ENCODE assay signal across 10 cellular contexts in genomic region chr3:50592568-50592967, GRCh38. TPM values are rescaled to one million over a fixed set of nuclear protein-coding genes. Genes with fewer than 3 reads are reported as not detected.
DNase-seq lines count a peak whose midpoint lies in the region; ATAC-seq and TF ChIP-seq lines count a peak whose summit lies in the region.
"Had no signal": no experiment of that assay in that cellular context is flagged by ENCODE, and none has a peak within 500 bp of the region (broad histone marks: within the 10 kb centered on the region; RNA-seq: fewer than 3 reads in every experiment).

No MANE protein-coding gene starts in this region.

- peak overlapping the region in 6 of 8 donors; percentile 41 to 72 (median 62) for H3K4me3 Mint-ChIP-seq in CD4-positive, alpha-beta memory T cell
- peak overlapping the region; percentile 64 for H3K4me3 Mint-ChIP-seq in activated naive CD8-positive, alpha-beta T cell treated with anti-CD3 and anti-CD28 coated beads, Interleukin-2, amount 50 U/mL, for 24 hours
- H3K4me3 Mint-ChIP-seq in natural killer cell treated with Interleukin-12 subunit alpha and Interleukin-12 subunit beta and Interleukin-15 and Interleukin-18, amount 100 ng/mL, for 72 hours = peak overlapping the region; percentile 23

- H3K4me1 ChIP-seq in CD4-positive, alpha-beta memory T cell (ENCODE audit: insufficient read depth, low read length) = peaks cover 88% of the 10 kb centered on the region

- CTCF ChIA-PET in CD4-positive, alpha-beta memory T cell (lab: Charles Lee; ENCODE audit: partially characterized antibody) = interaction anchor here (1.0 to 11.1 kb wide), 4 partner anchors 9 to 798 kb away, joined by 4 to 492 read pairs (median 182); partner anchors contain the start of genes CISH, HEMK1 and MAPKAPK3

- H3K9me3 ChIP-seq in CD4-positive, alpha-beta memory T cell (ENCODE audit: control insufficient read depth in 1 of 2, low read length in 2 of 2) = no peaks in the 10 kb centered on the region

- H3K4me3 ChIP-seq in CD4-positive, alpha-beta memory T cell (ENCODE audit: low read length in 2 of 2) = no peak overlapping the region

- intact Hi-C loops in CD4-positive, alpha-beta memory T cell (cut with micrococcal nuclease) = no loop called here

- no peaks in the 10 kb centered on the region for H3K9me3 Mint-ChIP-seq in CD4-positive, alpha-beta memory T cell
- H3K9me3 Mint-ChIP-seq in activated naive CD8-positive, alpha-beta T cell treated with anti-CD3 and anti-CD28 coated beads, Interleukin-2, amount 50 U/mL, for 24 hours = no peaks in the 10 kb centered on the region
- H3K9me3 Mint-ChIP-seq in natural killer cell treated with Interleukin-12 subunit alpha and Interleukin-12 subunit beta and Interleukin-15 and Interleukin-18, amount 100 ng/mL, for 72 hours = no peaks in the 10 kb centered on the region

- H3K36me3 Mint-ChIP-seq in CD4-positive, alpha-beta memory T cell = peaks cover 0 to 2% of the 10 kb centered on the region in 2 donors
- H3K36me3 Mint-ChIP-seq in activated naive CD8-positive, alpha-beta T cell treated with anti-CD3 and anti-CD28 coated beads, Interleukin-2, amount 50 U/mL, for 24 hours (ENCODE audit: low read depth) = peaks cover 2% of the 10 kb centered on the region
- no peaks in the 10 kb centered on the region for H3K36me3 Mint-ChIP-seq in natural killer cell treated with Interleukin-12 subunit alpha and Interleukin-12 subunit beta and Interleukin-15 and Interleukin-18, amount 100 ng/mL, for 72 hours

- TF ChIP-seq CTCF in GM13976 (IDR thresholded peaks at IDR 0.05; ENCODE audit: borderline replicate concordance, control extremely low read depth, extremely low read depth, insufficient read depth, missing control alignments) = no peak

- in situ Hi-C loops in GM13976 (cut with MboI; ENCODE audit: low sequenced_read_pairs, unreplicated experiment) = no loop called here

- H3K4me1 Mint-ChIP-seq in CD4-positive, alpha-beta memory T cell = peaks cover 40 to 85% (median 64%) of the 10 kb centered on the region in 4 donors
- peaks cover 80% of the 10 kb centered on the region for H3K4me1 Mint-ChIP-seq in activated naive CD8-positive, alpha-beta T cell treated with anti-CD3 and anti-CD28 coated beads, Interleukin-2, amount 50 U/mL, for 24 hours
- peaks cover 45% of the 10 kb centered on the region in 2 donors for H3K4me1 Mint-ChIP-seq in natural killer cell treated with Interleukin-12 subunit alpha and Interleukin-12 subunit beta and Interleukin-15 and Interleukin-18, amount 100 ng/mL, for 72 hours (ENCODE audit: low read depth in 2 of 2)

- no peaks in the 10 kb centered on the region for H3K27me3 ChIP-seq in CD4-positive, alpha-beta memory T cell (ENCODE audit: insufficient read depth, low read length)

- POLR2A ChIA-PET in CD4-positive, alpha-beta memory T cell (lab: Charles Lee; ENCODE audit: partially characterized antibody) = interaction anchor here (0.5 to 11.1 kb wide), 5 partner anchors 10 to 260 kb away, joined by 3 to 577 read pairs (median 24); partner anchors contain the start of genes C3orf18, CISH, HEMK1 and MAPKAPK3

- ATAC-seq in activated naive CD8-positive, alpha-beta T cell treated with anti-CD3 and anti-CD28 coated beads, Interleukin-2, amount 50 U/mL, for 24 hours = no peak
- no peak for ATAC-seq in natural killer cell treated with Interleukin-12 subunit alpha and Interleukin-12 subunit beta and Interleukin-15 and Interleukin-18, amount 100 ng/mL, for 72 hours
- no peak for ATAC-seq in GM19397 (IDR thresholded peaks at IDR 0.05; ENCODE audit: unreplicated experiment)

- peak overlapping the region; percentile 75 to 97 (median 96) for H3K27ac Mint-ChIP-seq in CD4-positive, alpha-beta memory T cell
- H3K27ac Mint-ChIP-seq in activated naive CD8-positive, alpha-beta T cell treated with anti-CD3 and anti-CD28 coated beads, Interleukin-2, amount 50 U/mL, for 24 hours = peak overlapping the region; percentile 99
- H3K27ac Mint-ChIP-seq in natural killer cell treated with Interleukin-12 subunit alpha and Interleukin-12 subunit beta and Interleukin-15 and Interleukin-18, amount 100 ng/mL, for 72 hours = peak overlapping the region; percentile 83 to 85

- H3K27ac ChIP-seq in CD4-positive, alpha-beta memory T cell (ENCODE audit: low read depth, low read length) = peak overlapping the region; percentile 41

- peak in 1 of 5 donors; percentile 10 for DNase-seq in CD4-positive, alpha-beta memory T cell
- DNase-seq in MV-4-11 (lab: John Stamatoyannopoulos, UW) = peak; percentile 74
- DNase-seq in activated naive CD8-positive, alpha-beta T cell treated with anti-CD3 and anti-CD28 coated beads, Interleukin-2, amount 50 U/mL, for 24 hours = peak; percentile 41
- DNase-seq in natural killer cell treated with Interleukin-12 subunit alpha and Interleukin-12 subunit beta and Interleukin-15 and Interleukin-18, amount 100 ng/mL, for 72 hours (ENCODE audit: low spot score) = no peak
- DNase-seq in GM13976 (ENCODE audit: low spot score) = no peak
- no peak for DNase-seq in HuH-7 (ENCODE audit: low spot score)
- DNase-seq in SHP77 treated with DMSO at 0.1 percent for 48 hours (lab: John Stamatoyannopoulos, UW) = no peak
- DNase-seq: NCI-H1048 had no signal

- no peaks in the 10 kb centered on the region for H3K36me3 ChIP-seq in CD4-positive, alpha-beta memory T cell (ENCODE audit: insufficient read depth, low read length)

- no peaks in the 10 kb centered on the region for H3K27me3 Mint-ChIP-seq in CD4-positive, alpha-beta memory T cell
- no peaks in the 10 kb centered on the region for H3K27me3 Mint-ChIP-seq in activated naive CD8-positive, alpha-beta T cell treated with anti-CD3 and anti-CD28 coated beads, Interleukin-2, amount 50 U/mL, for 24 hours
- no peaks in the 10 kb centered on the region for H3K27me3 Mint-ChIP-seq in natural killer cell treated with Interleukin-12 subunit alpha and Interleukin-12 subunit beta and Interleukin-15 and Interleukin-18, amount 100 ng/mL, for 72 hours

RNA-seq across cellular contexts. Expression of gene CISH, which starts 19.0 kb away (rescaled TPM):
- total RNA-seq in CD4-positive, alpha-beta memory T cell = 10 to 100 TPM; 14.7 to 15.2 TPM
- 100 to 1,000 TPM in 1 of 2 donors, 10 to 100 TPM in 1; 92.1 to 248 TPM for polyA plus RNA-seq in CD4-positive, alpha-beta memory T cell
- total RNA-seq in natural killer cell treated with Interleukin-12 subunit alpha and Interleukin-12 subunit beta and Interleukin-15 and Interleukin-18, amount 100 ng/mL, for 72 hours = 100 to 1,000 TPM; 146 to 151 TPM
- polyA plus RNA-seq: neural cell had no signal

RNA-seq across cellular contexts. Expression of gene HEMK1, which starts 23.2 kb away (rescaled TPM):
- total RNA-seq in CD4-positive, alpha-beta memory T cell = 10 to 100 TPM; 55.3 to 56.7 TPM
- polyA plus RNA-seq in CD4-positive, alpha-beta memory T cell = 10 to 100 TPM; 21.2 to 36.7 TPM
- 10 to 100 TPM; 31.5 to 48.4 TPM for total RNA-seq in natural killer cell treated with Interleukin-12 subunit alpha and Interleukin-12 subunit beta and Interleukin-15 and Interleukin-18, amount 100 ng/mL, for 72 hours

RNA-seq across cellular contexts. Expression of gene MAPKAPK3, which starts 24.4 kb away (rescaled TPM):
- 10 to 100 TPM; 36.4 to 40.1 TPM for total RNA-seq in CD4-positive, alpha-beta memory T cell
- 10 to 100 TPM; 71.2 to 93.2 TPM for polyA plus RNA-seq in CD4-positive, alpha-beta memory T cell
- total RNA-seq in natural killer cell treated with Interleukin-12 subunit alpha and Interleukin-12 subunit beta and Interleukin-15 and Interleukin-18, amount 100 ng/mL, for 72 hours = 100 to 1,000 TPM in 1 of 2 donors, 10 to 100 TPM in 1; 84.8 to 106 TPM

RNA-seq across cellular contexts. Expression of gene C3orf18, which starts 25.0 kb away (rescaled TPM):
- 10 to 100 TPM; 14.3 to 16.2 TPM for total RNA-seq in CD4-positive, alpha-beta memory T cell
- polyA plus RNA-seq in CD4-positive, alpha-beta memory T cell = 10 to 100 TPM; 14.2 to 22.3 TPM
- total RNA-seq in natural killer cell treated with Interleukin-12 subunit alpha and Interleukin-12 subunit beta and Interleukin-15 and Interleukin-18, amount 100 ng/mL, for 72 hours = 1 to 10 TPM; 5.1 to 6.2 TPM

Comparison
In these comparisons a context has a peak if more than half of its experiments do, and no peak if none do; other contexts are left out.
1. DNase-seq: peak in MV-4-11 (single experiment) and activated naive CD8-positive, alpha-beta T cell treated with anti-CD3 and anti-CD28 coated beads, Interleukin-2, amount 50 U/mL, for 24 hours (single experiment); none in natural killer cell treated with Interleukin-12 subunit alpha and Interleukin-12 subunit beta and Interleukin-15 and Interleukin-18, amount 100 ng/mL, for 72 hours (single experiment), GM13976 (single experiment), HuH-7 (single experiment) and SHP77 treated with DMSO at 0.1 percent for 48 hours (single experiment).
2. RNA of gene CISH, which starts 19.0 kb away (total RNA-seq): 146 to 151 TPM in natural killer cell treated with Interleukin-12 subunit alpha and Interleukin-12 subunit beta and Interleukin-15 and Interleukin-18, amount 100 ng/mL, for 72 hours; 14.7 to 15.2 TPM in CD4-positive, alpha-beta memory T cell; every median in the first group is over 4 times any median in the second.
3. Peak in every context shown above with its lines, with median percentiles within 50 percentile points of each other: H3K27ac Mint-ChIP-seq and H3K4me3 Mint-ChIP-seq.